ENCODE assay signal across 1 cellular context in the genomic region with DNA sequence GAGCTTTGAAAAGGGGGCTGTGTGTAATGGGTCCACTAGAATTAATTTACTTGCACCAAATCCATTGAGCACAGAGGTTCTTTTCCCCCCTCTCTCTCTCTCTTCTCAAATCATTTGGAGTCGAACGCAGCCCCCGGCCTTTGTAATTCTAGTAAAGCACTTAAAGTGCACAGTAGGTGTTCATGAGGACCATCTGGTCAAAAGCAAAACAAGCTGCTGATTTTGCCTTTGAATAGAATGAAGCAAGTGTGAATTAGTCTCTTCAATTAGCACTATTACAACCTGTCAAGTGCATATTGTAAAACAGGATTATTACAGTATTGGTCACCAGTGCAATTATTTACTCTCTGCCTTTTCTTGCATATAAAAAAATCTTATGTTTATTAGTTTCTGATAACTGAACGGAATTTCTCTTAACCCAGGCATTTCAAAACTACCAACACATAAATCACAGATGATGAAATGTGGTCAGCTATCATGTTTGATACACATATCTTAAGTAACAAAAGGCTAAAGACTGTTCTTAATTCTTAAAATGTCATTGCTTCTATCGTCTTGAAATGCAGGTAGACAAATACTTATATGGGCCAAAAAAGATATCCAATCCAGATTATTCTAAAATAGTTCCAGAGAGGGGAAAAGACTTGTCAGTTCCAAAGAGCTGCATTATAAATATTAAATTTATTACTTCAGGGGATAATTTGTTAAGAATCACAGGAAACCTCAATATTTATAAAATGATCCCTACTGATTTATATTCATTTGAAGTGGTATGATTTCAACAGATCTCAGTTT.
A peak's percentile ranks its signal among the peaks of the same experiment; 100 is the strongest.
TF ChIP-seq lines count a peak whose summit lies in the region.

No MANE protein-coding gene starts in this region.

TF ChIP-seq in WTC11, 78 proteins besides CTCF, POLR2A, EP300 and RAD21 (continued from another document):
- TF ChIP-seq, protein P1, sequence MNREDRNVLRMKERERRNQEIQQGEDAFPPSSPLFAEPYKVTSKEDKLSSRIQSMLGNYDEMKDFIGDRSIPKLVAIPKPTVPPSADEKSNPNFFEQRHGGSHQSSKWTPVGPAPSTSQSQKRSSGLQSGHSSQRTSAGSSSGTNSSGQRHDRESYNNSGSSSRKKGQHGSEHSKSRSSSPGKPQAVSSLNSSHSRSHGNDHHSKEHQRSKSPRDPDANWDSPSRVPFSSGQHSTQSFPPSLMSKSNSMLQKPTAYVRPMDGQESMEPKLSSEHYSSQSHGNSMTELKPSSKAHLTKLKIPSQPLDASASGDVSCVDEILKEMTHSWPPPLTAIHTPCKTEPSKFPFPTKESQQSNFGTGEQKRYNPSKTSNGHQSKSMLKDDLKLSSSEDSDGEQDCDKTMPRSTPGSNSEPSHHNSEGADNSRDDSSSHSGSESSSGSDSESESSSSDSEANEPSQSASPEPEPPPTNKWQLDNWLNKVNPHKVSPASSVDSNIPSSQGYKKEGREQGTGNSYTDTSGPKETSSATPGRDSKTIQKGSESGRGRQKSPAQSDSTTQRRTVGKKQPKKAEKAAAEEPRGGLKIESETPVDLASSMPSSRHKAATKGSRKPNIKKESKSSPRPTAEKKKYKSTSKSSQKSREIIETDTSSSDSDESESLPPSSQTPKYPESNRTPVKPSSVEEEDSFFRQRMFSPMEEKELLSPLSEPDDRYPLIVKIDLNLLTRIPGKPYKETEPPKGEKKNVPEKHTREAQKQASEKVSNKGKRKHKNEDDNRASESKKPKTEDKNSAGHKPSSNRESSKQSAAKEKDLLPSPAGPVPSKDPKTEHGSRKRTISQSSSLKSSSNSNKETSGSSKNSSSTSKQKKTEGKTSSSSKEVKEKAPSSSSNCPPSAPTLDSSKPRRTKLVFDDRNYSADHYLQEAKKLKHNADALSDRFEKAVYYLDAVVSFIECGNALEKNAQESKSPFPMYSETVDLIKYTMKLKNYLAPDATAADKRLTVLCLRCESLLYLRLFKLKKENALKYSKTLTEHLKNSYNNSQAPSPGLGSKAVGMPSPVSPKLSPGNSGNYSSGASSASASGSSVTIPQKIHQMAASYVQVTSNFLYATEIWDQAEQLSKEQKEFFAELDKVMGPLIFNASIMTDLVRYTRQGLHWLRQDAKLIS (CRISPR knock-in tag; IDR thresholded peaks at IDR 0.05; ENCODE audit: borderline replicate concordance), result no peak
- TF ChIP-seq, protein P2, sequence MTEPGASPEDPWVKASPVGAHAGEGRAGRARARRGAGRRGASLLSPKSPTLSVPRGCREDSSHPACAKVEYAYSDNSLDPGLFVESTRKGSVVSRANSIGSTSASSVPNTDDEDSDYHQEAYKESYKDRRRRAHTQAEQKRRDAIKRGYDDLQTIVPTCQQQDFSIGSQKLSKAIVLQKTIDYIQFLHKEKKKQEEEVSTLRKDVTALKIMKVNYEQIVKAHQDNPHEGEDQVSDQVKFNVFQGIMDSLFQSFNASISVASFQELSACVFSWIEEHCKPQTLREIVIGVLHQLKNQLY (CRISPR knock-in tag; IDR thresholded peaks at IDR 0.05), result no peak
- TF ChIP-seq SP1 (CRISPR knock-in tag; conservative IDR thresholded peaks at IDR 0.05) (0 out of 2 replicates have a peak, but pooled peaks have one; percentile 34), RORB (CRISPR knock-in tag; IDR thresholded peaks at IDR 0.05) (no peak), ZNF138 (CRISPR knock-in tag; conservative IDR thresholded peaks at IDR 0.05) (no peak), ZNF219 (CRISPR knock-in tag; IDR thresholded peaks at IDR 0.05; ENCODE audit: borderline replicate concordance) (no peak)
- TF ChIP-seq, protein P3, sequence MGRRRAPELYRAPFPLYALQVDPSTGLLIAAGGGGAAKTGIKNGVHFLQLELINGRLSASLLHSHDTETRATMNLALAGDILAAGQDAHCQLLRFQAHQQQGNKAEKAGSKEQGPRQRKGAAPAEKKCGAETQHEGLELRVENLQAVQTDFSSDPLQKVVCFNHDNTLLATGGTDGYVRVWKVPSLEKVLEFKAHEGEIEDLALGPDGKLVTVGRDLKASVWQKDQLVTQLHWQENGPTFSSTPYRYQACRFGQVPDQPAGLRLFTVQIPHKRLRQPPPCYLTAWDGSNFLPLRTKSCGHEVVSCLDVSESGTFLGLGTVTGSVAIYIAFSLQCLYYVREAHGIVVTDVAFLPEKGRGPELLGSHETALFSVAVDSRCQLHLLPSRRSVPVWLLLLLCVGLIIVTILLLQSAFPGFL (CRISPR knock-in tag; IDR thresholded peaks at IDR 0.05; ENCODE audit: borderline replicate concordance), result no peak
TF ChIP-seq in WTC11: peak in this region for 4.
